8 cellular contexts compared by ENCODE assay signal in genomic region chr19:38618590-38619360, GRCh38. TPM values are rescaled to one million over a fixed set of nuclear protein-coding genes. Genes with fewer than 3 reads are reported as not detected.
DNase-seq lines count a peak whose midpoint lies in the region; ATAC-seq and TF ChIP-seq lines count a peak whose summit lies in the region.

TSS of gene EIF3K (plus strand) at chr19:38619188. CDS start at chr19:38619269, 81 bp downstream.

- H3K4me3 ChIP-seq in HUES64 (ENCODE audit: low read length), result peak within 1 kb of the TSS; percentile 75
- H3K4me3 ChIP-seq in OCI-LY1 (ENCODE audit: low read depth, low read length, poor library complexity, severe bottlenecking), result peak within 1 kb of the TSS; percentile 100

- H3K9me3 ChIP-seq in HUES64 (ENCODE audit: insufficient read depth, low read depth, low read length), result no peaks in the 10 kb centered on the region
- no peaks in the 10 kb centered on the region for H3K9me3 ChIP-seq in OCI-LY1 (ENCODE audit: low read length)

- H3K9ac ChIP-seq in HUES64 (ENCODE audit: low read depth, low read length), result peak within 1 kb of the TSS; percentile 83
- peak within 1 kb of the TSS; percentile 100 for H3K9ac ChIP-seq in OCI-LY1 (ENCODE audit: low read length)

- no peak within 1 kb of the TSS for H2AFZ ChIP-seq in OCI-LY1 (ENCODE audit: low read length)

- H3F3A ChIP-seq in OCI-LY1 (ENCODE audit: insufficient read depth, low read length), result no peaks in the 10 kb centered on the region

- TF ChIP-seq CTCF in OCI-LY1 (IDR thresholded peaks at IDR 0.05; ENCODE audit: low read length), result no peak

- H3K4me1 ChIP-seq in HUES64 (ENCODE audit: insufficient read depth, low read length), result peaks cover 10% of the 10 kb centered on the region
- peaks cover 35% of the 10 kb centered on the region for H3K4me1 ChIP-seq in OCI-LY1 (ENCODE audit: insufficient read depth, low read length, severe bottlenecking)

- in situ Hi-C loops in endometrial microvascular endothelial cells (cut with HindIII; ENCODE audit: inconsistent ontology term, low pct_unique_long_range_greater_than_20kb, low sequenced_read_pairs), result no loop called here

- H3K9me2 ChIP-seq in OCI-LY1 (ENCODE audit: low read depth, low read length), result no peaks in the 10 kb centered on the region

- peak within 1 kb of the TSS; percentile 73 for H3K4me2 ChIP-seq in OCI-LY1 (ENCODE audit: low read length)

- peaks cover 24% of the 10 kb centered on the region for H3K79me2 ChIP-seq in OCI-LY1 (ENCODE audit: insufficient read depth, low read length)

- peak; percentile 56 for ATAC-seq in GM21423 (IDR thresholded peaks at IDR 0.05; ENCODE audit: unreplicated experiment)

- H3K27ac ChIP-seq in HUES64 (ENCODE audit: low read depth, low read length) (peak within 1 kb of the TSS; percentile 80), OCI-LY1 (ENCODE audit: low read depth, low read length, poor library complexity, severe bottlenecking) (peak within 1 kb of the TSS; percentile 94)

- WGBS in HUES64, result 4% methylated on average over 64 of the region's 64 CpGs

- no peaks in the 10 kb centered on the region for H4K20me1 ChIP-seq in OCI-LY1 (ENCODE audit: insufficient read depth, low read length)

- H3K36me3 ChIP-seq in HUES64 (ENCODE audit: insufficient read depth, low read length), result peaks cover 36% of the 10 kb centered on the region
- H3K36me3 ChIP-seq in OCI-LY1 (ENCODE audit: insufficient read depth, low read length), result peaks cover 51% of the 10 kb centered on the region

- DNase-seq in COR-L47 (lab: John Stamatoyannopoulos, UW) (peak; percentile 99), mesenteric fat pad (ENCODE audit: low spot score) (peak; percentile 100)
- DNase-seq in activated CD8-positive, alpha-beta memory T cell treated with anti-CD3 and anti-CD28 coated beads, Interleukin-2, amount 50 U/mL, for 4 hours, result peak; percentile 97
- DNase-seq in stimulated activated CD8-positive, alpha-beta memory T cell treated with anti-CD3 and anti-CD28 coated beads, Interleukin-15, amount 100 ng/mL, for 24 hours (ENCODE audit: low read depth), result peak; percentile 98

- H3K27me3 ChIP-seq in HUES64 (ENCODE audit: insufficient read depth, low read length), result no peaks in the 10 kb centered on the region
- no peaks in the 10 kb centered on the region for H3K27me3 ChIP-seq in OCI-LY1 (ENCODE audit: insufficient read depth, low read length)

RNA-seq across cellular contexts. Expression of gene EIF3K, which starts in this region (rescaled TPM):
- 281 TPM for polyA plus RNA-seq in HUES64 (2013, experiment 1 of 2)
- 288 TPM for polyA plus RNA-seq in HUES64 (2013, experiment 2 of 2)
- total RNA-seq in endometrial microvascular endothelial cells (ENCODE audit: inconsistent ontology term) (582 TPM), mesenteric fat pad (252 TPM)

Comparison
In these comparisons a context has a peak if more than half of its experiments do, and no peak if none do; other contexts are left out.
1. Peak in every context shown above with its lines: DNase-seq, ATAC-seq, H3K4me3 ChIP-seq and H3K27ac ChIP-seq.